13 cellular contexts compared by ENCODE assay signal in the genomic region with DNA sequence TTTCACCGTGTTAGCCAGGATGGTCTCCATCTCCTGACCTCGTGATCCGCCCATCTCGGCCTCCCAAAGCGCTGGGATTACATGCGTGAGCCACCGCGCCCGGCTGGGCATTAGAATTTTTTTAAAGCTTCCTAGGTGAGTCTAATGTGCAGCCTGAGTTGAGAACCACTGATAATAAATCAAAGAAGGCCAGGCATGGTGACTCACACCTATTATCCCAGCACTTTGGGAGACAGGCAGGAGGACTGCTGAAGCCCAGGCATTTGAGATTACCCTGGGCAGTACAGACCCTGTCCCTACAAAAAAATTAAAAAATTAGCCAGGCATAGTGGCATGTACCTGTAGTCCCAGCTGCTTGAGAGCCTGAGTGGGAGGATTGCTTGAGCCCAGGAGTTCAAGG. TPM values are rescaled to one million over a fixed set of nuclear protein-coding genes. Genes with fewer than 3 reads are reported as not detected.
"Had no signal": no experiment of that assay in that cellular context is flagged by ENCODE, and none has a peak within 500 bp of the region (broad histone marks: within the 10 kb centered on the region; RNA-seq: fewer than 3 reads in every experiment).

No MANE protein-coding gene starts in this region.

- ATAC-seq: mucosa of descending colon; naive thymus-derived CD4-positive, alpha-beta T cell; stimulated activated naive CD8-positive, alpha-beta T cell treated with anti-CD3 and anti-CD28 coated beads, Interleukin-15, amount 100 ng/mL, for 72 hours had no signal

- H3K4me1 ChIP-seq: adrenal gland, sigmoid colon, spleen, upper lobe of left lung had no signal

- H3K27ac ChIP-seq: adrenal gland, ovary, sigmoid colon, spleen, upper lobe of left lung had no signal

- H3K9me3 ChIP-seq: adrenal gland, mucosa of descending colon, ovary, sigmoid colon, spleen, upper lobe of left lung had no signal

- H3K36me3 ChIP-seq: adrenal gland, ovary, sigmoid colon, spleen, upper lobe of left lung had no signal

- DNase-seq: activated CD4-positive, alpha-beta T cell treated with anti-CD3 and anti-CD28 coated beads for 1 hour; activated CD4-positive, alpha-beta T cell treated with anti-CD3 and anti-CD28 coated beads, Interleukin-2, amount 50 U/mL, for 48 hours; activated T-cell treated with anti-CD3 and anti-CD28 coated beads, Interleukin-2, amount 50 U/mL, for 24 hours; hippocampal formation; mucosa of descending colon; naive thymus-derived CD4-positive, alpha-beta T cell; ovary; sigmoid colon; spleen; stimulated activated naive CD8-positive, alpha-beta T cell treated with anti-CD3 and anti-CD28 coated beads, Interleukin-15, amount 100 ng/mL, for 72 hours; upper lobe of left lung had no signal

- H3K27me3 ChIP-seq: adrenal gland, ovary, sigmoid colon, spleen, upper lobe of left lung had no signal

- H3K4me3 ChIP-seq: adrenal gland, mucosa of descending colon, ovary, sigmoid colon, spleen, upper lobe of left lung had no signal

RNA-seq across cellular contexts. Expression of a gene that starts 13.7 kb away (rescaled TPM):
- total RNA-seq: temporal lobe had no signal
